ENCODE assay signal across 8 cellular contexts in the genomic region with DNA sequence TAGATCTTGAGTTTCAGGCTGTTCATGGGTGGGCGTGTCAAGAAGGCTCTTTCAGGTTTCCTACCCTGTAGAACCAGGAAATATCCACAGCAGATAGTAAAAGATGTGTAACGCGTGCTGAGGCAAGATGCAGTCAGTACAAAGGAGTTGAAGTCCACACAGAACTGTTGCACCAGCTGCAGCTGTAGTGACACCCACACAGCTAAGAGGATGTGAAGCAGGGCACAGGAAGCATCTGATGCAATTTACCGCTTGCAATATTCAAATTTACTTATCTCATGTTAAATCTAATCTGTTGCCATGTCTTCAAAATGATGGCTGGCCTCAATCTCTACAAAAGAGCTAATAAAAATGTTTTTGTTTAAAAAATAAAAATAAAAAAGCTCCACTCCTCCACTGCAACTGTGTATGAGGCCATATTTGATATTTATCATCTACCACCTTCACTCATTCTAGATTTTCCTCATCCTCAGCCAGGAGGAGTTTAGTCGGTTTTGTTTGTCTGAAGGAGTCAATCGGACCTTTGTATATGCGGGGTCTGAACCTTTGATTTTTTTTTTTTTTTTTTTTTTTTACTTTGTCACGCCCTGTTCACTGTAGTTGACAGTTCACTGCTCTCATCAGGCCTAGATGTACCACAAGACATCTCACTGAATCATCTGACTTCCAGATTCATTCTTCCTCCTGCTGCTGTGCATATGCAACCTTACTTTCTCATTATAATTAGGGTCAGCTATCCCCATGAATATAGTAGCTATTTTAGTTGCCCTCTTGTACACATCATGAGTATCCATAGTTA.
DNase-seq lines count a peak whose midpoint lies in the region; ATAC-seq, FAIRE-seq and TF ChIP-seq lines count a peak whose summit lies in the region.

No MANE protein-coding gene starts in this region.

- no peaks in the 10 kb centered on the region for H4K20me1 ChIP-seq in PC-3 (ENCODE audit: low read length)

- no peak for TF ChIP-seq CTCF in PC-3 (conservative IDR thresholded peaks at IDR 0.05; ENCODE audit: low read depth, low read length)

- no TSS peak for BruUV-seq in PC-3 (replicated peaks; lab: Mats Ljungman, UMichigan)

- H3K4me1 Mint-ChIP-seq in naive thymus-derived CD4-positive, alpha-beta T cell, result peaks cover 31 to 75% (median 69%) of the 10 kb centered on the region in 7 donors

- H3K36me3 ChIP-seq in naive thymus-derived CD4-positive, alpha-beta T cell (ENCODE audit: control insufficient read depth in 2 of 3, insufficient read depth in 3 of 3, low read length in 3 of 3), result no peaks in the 10 kb centered on the region
- H3K36me3 ChIP-seq in PC-3 (ENCODE audit: low read depth, low read length), result no peaks in the 10 kb centered on the region

- peaks cover 45 to 53% of the 10 kb centered on the region in 2 donors for H3K4me1 ChIP-seq in naive thymus-derived CD4-positive, alpha-beta T cell (ENCODE audit: control insufficient read depth in 2 of 2, insufficient read depth in 2 of 2, low read length in 2 of 2)
- no peaks in the 10 kb centered on the region for H3K4me1 ChIP-seq in PC-3 (ENCODE audit: insufficient read depth, low read length)

- peaks cover 5 to 45% (median 19%) of the 10 kb centered on the region in 5 donors for H3K36me3 Mint-ChIP-seq in naive thymus-derived CD4-positive, alpha-beta T cell

- no peaks in the 10 kb centered on the region for H3K9me2 ChIP-seq in PC-3 (replicated peaks; ENCODE audit: low read length)

- no peaks in the 10 kb centered on the region for H3K27me3 Mint-ChIP-seq in naive thymus-derived CD4-positive, alpha-beta T cell

- H3K27ac ChIP-seq in naive thymus-derived CD4-positive, alpha-beta T cell (ENCODE audit: low read depth, low read length), result peak overlapping the region; percentile 19
- H3K27ac ChIP-seq in PC-3 (ENCODE audit: low read length), result no peak overlapping the region

- H3K4me2 ChIP-seq in PC-3 (ENCODE audit: low read length), result no peak overlapping the region

- H3K27ac Mint-ChIP-seq in naive thymus-derived CD4-positive, alpha-beta T cell, result peak overlapping the region; percentile 77 to 98 (median 89)

- peak; percentile 66 for FAIRE-seq in GM19239 (lab: Jason Lieb, UNC)

- CTCF ChIA-PET in naive thymus-derived CD4-positive, alpha-beta T cell (lab: Charles Lee), result interaction anchor here (0.6 to 3.0 kb wide), 13 partner anchors 14 to 224 kb away, joined by 3 to 38 read pairs (median 4); no protein-coding TSS in a partner anchor
- CTCF ChIA-PET in PC-3 (lab: Charles Lee), result no interaction called here

- intact Hi-C loops in naive thymus-derived CD4-positive, alpha-beta T cell (cut with micrococcal nuclease), result loop anchor here (1.0 kb wide), 3 partner anchors 10 to 133 kb away; a partner anchor contains a TSS
- intact Hi-C loops in PC-3 (cut with micrococcal nuclease), result no loop called here

- no peaks in the 10 kb centered on the region for H3K27me3 ChIP-seq in naive thymus-derived CD4-positive, alpha-beta T cell (ENCODE audit: control insufficient read depth in 2 of 2, insufficient read depth in 2 of 2, low read length in 2 of 2)
- H3K27me3 ChIP-seq in PC-3 (ENCODE audit: low read length), result peaks cover 5% of the 10 kb centered on the region; the same call in 1 of the 2 replicates

- ATAC-seq in HG03139 (IDR thresholded peaks at IDR 0.05; ENCODE audit: unreplicated experiment), result peak; percentile 72
- peak; percentile 84 for ATAC-seq in naive thymus-derived CD4-positive, alpha-beta T cell
- ATAC-seq in HG03196 (IDR thresholded peaks at IDR 0.05; ENCODE audit: unreplicated experiment), result no peak
- no peak for ATAC-seq in PC-3

- H3F3A ChIP-seq in PC-3 (ENCODE audit: low read length, unreplicated experiment), result no peaks in the 10 kb centered on the region

- no peak for DNase-seq in GM19239 (ENCODE audit: insufficient read length, low spot score)
- peak; percentile 39 to 46 for DNase-seq in activated CD4-positive, alpha-beta T cell treated with anti-CD3 and anti-CD28 coated beads, Interleukin-2, amount 50 U/mL, for 48 hours
- peak in 6 of 9 donors; percentile 38 to 56 (median 51) for DNase-seq in naive thymus-derived CD4-positive, alpha-beta T cell
- DNase-seq in NCI-H128 (lab: John Stamatoyannopoulos, UW; ENCODE audit: unreplicated experiment), result no peak
- no peak for DNase-seq in LoVo (ENCODE audit: low spot score)
- no peak for DNase-seq in PC-3

- H3K79me2 ChIP-seq in PC-3 (ENCODE audit: low read length), result no peaks in the 10 kb centered on the region

- H2AFZ ChIP-seq in PC-3 (ENCODE audit: low read length), result no peak overlapping the region

- peak overlapping the region; percentile 12 to 92 (median 66) for H3K4me3 Mint-ChIP-seq in naive thymus-derived CD4-positive, alpha-beta T cell

- POLR2A ChIA-PET in naive thymus-derived CD4-positive, alpha-beta T cell (lab: Charles Lee), result interaction anchor here (0.6 to 1.8 kb wide), 6 partner anchors 22 to 100 kb away, joined by 3 to 5 read pairs (median 4); no protein-coding TSS in a partner anchor
- POLR2A ChIA-PET in PC-3 (lab: Charles Lee; ENCODE audit: unreplicated experiment), result no interaction called here

- H3K9ac ChIP-seq in PC-3 (ENCODE audit: low read length), result no peak overlapping the region

- H3K9me3 Mint-ChIP-seq in naive thymus-derived CD4-positive, alpha-beta T cell, result peaks cover 0 to 18% (median 4%) of the 10 kb centered on the region in 11 donors

- H3K4me3 ChIP-seq in naive thymus-derived CD4-positive, alpha-beta T cell (ENCODE audit: low read length), result no peak overlapping the region
- no peak overlapping the region for H3K4me3 ChIP-seq in PC-3 (ENCODE audit: low read length)

- H3K9me3 ChIP-seq in naive thymus-derived CD4-positive, alpha-beta T cell (ENCODE audit: control insufficient read depth in 2 of 3, low read length in 3 of 3), result peaks cover 0 to 4% (median 0%) of the 10 kb centered on the region in 3 experiments
- no peaks in the 10 kb centered on the region for H3K9me3 ChIP-seq in PC-3 (ENCODE audit: low read length)

Comparison
In these comparisons a context has a peak if more than half of its experiments do, and no peak if none do; other contexts are left out.
1. DNase-seq: peak in activated CD4-positive, alpha-beta T cell treated with anti-CD3 and anti-CD28 coated beads, Interleukin-2, amount 50 U/mL, for 48 hours (2 of 2) and naive thymus-derived CD4-positive, alpha-beta T cell (6 of 9); none in GM19239 (single experiment), NCI-H128 (single experiment), LoVo (single experiment) and PC-3 (single experiment).
2. ATAC-seq: peak in HG03139 (single experiment) and naive thymus-derived CD4-positive, alpha-beta T cell (single experiment); none in HG03196 (single experiment) and PC-3 (single experiment).